Comparison of ENCODE assay signal across 33 cellular contexts in genomic region chr13:101845501-101846012, GRCh38.
DNase-seq lines count a peak whose midpoint lies in the region; ATAC-seq, FAIRE-seq and TF ChIP-seq lines count a peak whose summit lies in the region.
"Had no signal": no experiment of that assay in that cellular context is flagged by ENCODE, and none has a peak within 500 bp of the region (broad histone marks: within the 10 kb centered on the region; RNA-seq: fewer than 3 reads in every experiment).

No MANE protein-coding gene starts in this region.

- H3K4me3 ChIP-seq in A673 (ENCODE audit: low read depth, low read length, poor library complexity, severe bottlenecking) (no peak overlapping the region), astrocyte (ENCODE audit: insufficient read depth, low read depth, low read length) (no peak overlapping the region), mucosa of descending colon (no peak overlapping the region), right atrium auricular region (no peak overlapping the region), transverse colon (no peak overlapping the region)
- H3K4me3 ChIP-seq: body of pancreas, GM12878, left lung, ovary, thyroid gland had no signal

- intact Hi-C loops in A673 (cut with micrococcal nuclease; ENCODE audit: unreplicated experiment) (no loop called here), mucosa of descending colon (cut with DNase I, micrococcal nuclease) (no loop called here), transverse colon (cut with DNase I; ENCODE audit: low total_unique reads) (no loop called here)

- no peak overlapping the region for H2AFZ ChIP-seq in astrocyte (ENCODE audit: low read depth, low read length)

- H3K9me3 ChIP-seq in A673 (ENCODE audit: low read depth, low read length, poor library complexity, severe bottlenecking) (no peaks in the 10 kb centered on the region), astrocyte (ENCODE audit: insufficient read depth, low read depth, low read length) (no peaks in the 10 kb centered on the region), mucosa of descending colon (no peaks in the 10 kb centered on the region), right atrium auricular region (no peaks in the 10 kb centered on the region), transverse colon (no peaks in the 10 kb centered on the region)
- H3K9me3 ChIP-seq: BE2C, body of pancreas, left lung, ovary, thyroid gland had no signal

- POLR2A ChIA-PET in A673 (lab: Charles Lee; ENCODE audit: low non-redundant PET), result no interaction called here

- no peak overlapping the region for H3K9ac ChIP-seq in astrocyte (ENCODE audit: low read length)

- H3K27ac Mint-ChIP-seq in astrocyte (ENCODE audit: unreplicated experiment), result peak overlapping the region; percentile 75
- H3K27ac Mint-ChIP-seq: activated CD4-positive, alpha-beta memory T cell treated with anti-CD3 and anti-CD28 coated beads, Interleukin-2, amount 10 ng/mL, durations not matched to agents 7 days and 5 days; activated naive CD8-positive, alpha-beta T cell; natural killer cell treated with Interleukin-12 subunit alpha and Interleukin-12 subunit beta and Interleukin-15 and Interleukin-18, amount 100 ng/mL, for 72 hours; stimulated activated naive CD8-positive, alpha-beta T cell treated with anti-CD3 and anti-CD28 coated beads, Interleukin-15, amount 100 ng/mL, for 72 hours had no signal

- TF ChIP-seq POLR2A in transverse colon (IDR thresholded peaks at IDR 0.05), result no peak

- H3K4me1 ChIP-seq in A673 (ENCODE audit: insufficient read depth, low read length, poor library complexity, severe bottlenecking), result no peaks in the 10 kb centered on the region
- peaks cover 4% of the 10 kb centered on the region for H3K4me1 ChIP-seq in astrocyte (ENCODE audit: insufficient read depth, low read length)
- H3K4me1 ChIP-seq in mucosa of descending colon (ENCODE audit: low read depth), result no peaks in the 10 kb centered on the region
- no peaks in the 10 kb centered on the region for H3K4me1 ChIP-seq in right atrium auricular region
- no peaks in the 10 kb centered on the region for H3K4me1 ChIP-seq in transverse colon
- H3K4me1 ChIP-seq: BE2C, body of pancreas, foreskin keratinocyte, left lung, thyroid gland had no signal

- WGBS in transverse colon (ENCODE audit: low coverage in 1 of 2), 2 donors, result 34 to 40% methylated on average over 2 of the region's 2 CpGs

- TF ChIP-seq CTCF in A673 (conservative IDR thresholded peaks at IDR 0.05; ENCODE audit: low read depth, low read length) (no peak), astrocyte (IDR thresholded peaks at IDR 0.05; ENCODE audit: insufficient read depth, low read depth, low read length) (no peak), mucosa of descending colon (IDR thresholded peaks at IDR 0.05) (no peak), right atrium auricular region (IDR thresholded peaks at IDR 0.05) (no peak), transverse colon (IDR thresholded peaks at IDR 0.05) (no peak)

- H3K36me3 ChIP-seq in A673 (ENCODE audit: insufficient read depth, low read length, poor library complexity, severe bottlenecking) (no peaks in the 10 kb centered on the region), astrocyte (ENCODE audit: insufficient read depth, low read length) (no peaks in the 10 kb centered on the region), mucosa of descending colon (ENCODE audit: low read depth) (no peaks in the 10 kb centered on the region), right atrium auricular region (no peaks in the 10 kb centered on the region), transverse colon (no peaks in the 10 kb centered on the region)
- H3K36me3 ChIP-seq: BE2C, left lung, ovary, thyroid gland had no signal

- TF ChIP-seq EP300 in transverse colon (IDR thresholded peaks at IDR 0.05; ENCODE audit: low read depth), result no peak

- no peaks in the 10 kb centered on the region for H3K27me3 Mint-ChIP-seq in astrocyte (ENCODE audit: low read depth, unreplicated experiment)
- H3K27me3 Mint-ChIP-seq: activated CD4-positive, alpha-beta memory T cell treated with anti-CD3 and anti-CD28 coated beads, Interleukin-2, amount 10 ng/mL, durations not matched to agents 7 days and 5 days; natural killer cell treated with Interleukin-12 subunit alpha and Interleukin-12 subunit beta and Interleukin-15 and Interleukin-18, amount 100 ng/mL, for 72 hours; stimulated activated naive CD8-positive, alpha-beta T cell treated with anti-CD3 and anti-CD28 coated beads, Interleukin-15, amount 100 ng/mL, for 72 hours had no signal

- BruUV-seq in A673 (replicated peaks; lab: Mats Ljungman, UMichigan), result no TSS peak

- no peaks in the 10 kb centered on the region for H3K79me2 ChIP-seq in astrocyte (ENCODE audit: insufficient read depth, low read length)

- CTCF ChIA-PET in A673 (lab: Charles Lee), result no interaction called here

- H3K4me2 ChIP-seq in astrocyte (ENCODE audit: low read length), result peak overlapping the region; percentile 27

- no peak for ATAC-seq in mucosa of descending colon
- ATAC-seq: body of pancreas; foreskin keratinocyte; GM12878; left lung; natural killer cell treated with Interleukin-12 subunit alpha and Interleukin-12 subunit beta and Interleukin-15 and Interleukin-18, amount 100 ng/mL, for 72 hours; right cardiac atrium; stimulated activated naive CD8-positive, alpha-beta T cell treated with anti-CD3 and anti-CD28 coated beads, Interleukin-15, amount 100 ng/mL, for 72 hours had no signal

- H3K27ac ChIP-seq in A673 (ENCODE audit: low read depth, low read length, poor library complexity, severe bottlenecking) (no peak overlapping the region), astrocyte (ENCODE audit: low read depth, low read length) (no peak overlapping the region), right atrium auricular region (no peak overlapping the region), transverse colon (no peak overlapping the region)
- H3K27ac ChIP-seq: body of pancreas, foreskin keratinocyte, HL-60, left lung, ovary, thyroid gland had no signal

- H3K27me3 ChIP-seq in A673 (replicated peaks; ENCODE audit: insufficient read depth, low read depth, low read length, poor library complexity) (no peaks in the 10 kb centered on the region), astrocyte (ENCODE audit: insufficient read depth, low read length) (no peaks in the 10 kb centered on the region), right atrium auricular region (no peaks in the 10 kb centered on the region), transverse colon (no peaks in the 10 kb centered on the region)
- H3K27me3 ChIP-seq: BE2C, body of pancreas, foreskin keratinocyte, left lung, ovary, thyroid gland had no signal

- FAIRE-seq in astrocyte (lab: Jason Lieb, UNC) (no peak), GM19239 (lab: Jason Lieb, UNC) (no peak)
- FAIRE-seq: A204.1, GM12878 had no signal

- no peak overlapping the region for H3K4me3 Mint-ChIP-seq in astrocyte (ENCODE audit: unreplicated experiment)
- H3K4me3 Mint-ChIP-seq: activated CD4-positive, alpha-beta memory T cell treated with anti-CD3 and anti-CD28 coated beads, Interleukin-2, amount 10 ng/mL, durations not matched to agents 7 days and 5 days; activated naive CD8-positive, alpha-beta T cell; natural killer cell treated with Interleukin-12 subunit alpha and Interleukin-12 subunit beta and Interleukin-15 and Interleukin-18, amount 100 ng/mL, for 72 hours; stimulated activated naive CD8-positive, alpha-beta T cell treated with anti-CD3 and anti-CD28 coated beads, Interleukin-15, amount 100 ng/mL, for 72 hours had no signal

- no peaks in the 10 kb centered on the region for H4K20me1 ChIP-seq in astrocyte (ENCODE audit: insufficient read depth, low read length)

- no peaks in the 10 kb centered on the region for H3K36me3 Mint-ChIP-seq in astrocyte (ENCODE audit: low read depth, unreplicated experiment)
- H3K36me3 Mint-ChIP-seq: activated naive CD8-positive, alpha-beta T cell; natural killer cell treated with Interleukin-12 subunit alpha and Interleukin-12 subunit beta and Interleukin-15 and Interleukin-18, amount 100 ng/mL, for 72 hours had no signal

- in situ Hi-C loops in transverse colon (cut with MboI; ENCODE audit: low pct_ligation_motif_present in 1 of 4, low pct_unique_long_range_greater_than_20kb in 1 of 4, low sequenced_read_pairs in 3 of 4), result no loop called here

- peaks cover 21% of the 10 kb centered on the region for H3K4me1 Mint-ChIP-seq in astrocyte (ENCODE audit: low read depth, unreplicated experiment)
- H3K4me1 Mint-ChIP-seq: activated CD4-positive, alpha-beta memory T cell treated with anti-CD3 and anti-CD28 coated beads, Interleukin-2, amount 10 ng/mL, durations not matched to agents 7 days and 5 days; stimulated activated naive CD8-positive, alpha-beta T cell treated with anti-CD3 and anti-CD28 coated beads, Interleukin-15, amount 100 ng/mL, for 72 hours had no signal

- H3K9me3 Mint-ChIP-seq in astrocyte (ENCODE audit: unreplicated experiment), result no peaks in the 10 kb centered on the region
- H3K9me3 Mint-ChIP-seq: activated CD4-positive, alpha-beta memory T cell treated with anti-CD3 and anti-CD28 coated beads, Interleukin-2, amount 10 ng/mL, durations not matched to agents 7 days and 5 days; stimulated activated naive CD8-positive, alpha-beta T cell treated with anti-CD3 and anti-CD28 coated beads, Interleukin-15, amount 100 ng/mL, for 72 hours had no signal

- DNase-seq in A673 (ENCODE audit: low spot score) (peak; percentile 22), HS-27A (ENCODE audit: low read depth) (peak; percentile 22), astrocyte (ENCODE audit: low read depth) (no peak), kidney tubule cell (ENCODE audit: low spot score) (peak; percentile 48), mucosa of descending colon (no peak), right atrium auricular region (ENCODE audit: low spot score) (no peak), GM19239 (ENCODE audit: insufficient read length, low spot score) (no peak), transverse colon (no peak)
- DNase-seq: activated CD4-positive, alpha-beta memory T cell treated with anti-CD3 and anti-CD28 coated beads, Interleukin-2, amount 10 ng/mL, durations not matched to agents 7 days and 5 days; activated CD4-positive, CD25-positive, alpha-beta regulatory T cell treated with anti-CD3 and anti-CD28 coated beads, Interleukin-2, amount 50 U/mL, for 72 hours; BE2C; body of pancreas; DMS79; foreskin keratinocyte; HCEC 1CT; left lung; midbrain; NCI-H1105; NCI-H1930; NCI-H226; NCI-H774; ovary; right cardiac atrium; Right ventricle myocardium superior; stimulated activated CD4-positive, alpha-beta T cell treated with anti-CD3 and anti-CD28 coated beads, Interleukin-12 subunit alpha, Interleukin-12 subunit beta, amount 100 ng/mL, for 4 hours; stimulated activated naive CD8-positive, alpha-beta T cell treated with anti-CD3 and anti-CD28 coated beads, Interleukin-15, amount 100 ng/mL, for 72 hours; T-helper 1 cell; thyroid gland had no signal

Comparison
In these comparisons a context has a peak if more than half of its experiments do, and no peak if none do; other contexts are left out.
1. DNase-seq: peak in A673 (single experiment), HS-27A (single experiment) and kidney tubule cell (single experiment); none in astrocyte (single experiment), mucosa of descending colon (0 of 3), right atrium auricular region (single experiment), GM19239 (single experiment) and transverse colon (single experiment).